15 cellular contexts compared by ENCODE assay signal in the genomic region with DNA sequence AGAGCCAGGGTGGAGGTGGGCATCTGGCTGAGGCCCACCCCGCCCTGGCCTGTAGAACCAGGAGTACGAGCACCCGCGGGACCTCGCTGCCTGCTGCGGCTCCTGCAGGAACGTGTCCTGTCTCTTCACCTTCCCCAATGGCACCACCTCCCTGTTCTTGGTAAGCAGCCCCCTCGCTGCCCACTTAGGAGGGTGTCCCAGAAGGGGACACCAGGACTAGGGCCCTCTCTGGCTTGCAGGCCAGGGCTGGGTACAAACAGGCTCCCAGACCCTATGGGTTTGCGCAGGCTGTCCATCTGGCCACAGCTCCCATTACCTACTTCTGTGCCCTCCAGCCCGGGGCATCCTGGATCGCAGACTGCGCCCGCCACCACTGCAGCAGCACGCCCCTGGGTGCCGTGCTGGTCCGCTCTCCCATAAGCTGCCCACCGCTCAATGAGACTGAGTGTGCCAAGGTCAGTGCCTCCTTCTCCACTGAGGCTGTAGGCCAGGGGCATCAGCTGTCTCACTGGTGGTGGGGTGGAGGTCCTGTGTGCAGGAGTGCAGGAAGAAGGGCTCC.
A peak's percentile ranks its signal among the peaks of the same experiment; 100 is the strongest.
DNase-seq lines count a peak whose midpoint lies in the region; TF ChIP-seq lines count a peak whose summit lies in the region.
"Had no signal": no experiment of that assay in that cellular context is flagged by ENCODE, and none has a peak within 500 bp of the region (broad histone marks: within the 10 kb centered on the region; RNA-seq: fewer than 3 reads in every experiment).

No MANE protein-coding gene starts in this region.

- H4K20me1 ChIP-seq in BLaER1, result no peaks in the 10 kb centered on the region
- H4K20me1 ChIP-seq in osteoblast (ENCODE audit: insufficient read depth, low read length), result no peaks in the 10 kb centered on the region

- H3K27ac Mint-ChIP-seq in activated T-helper 1 cell treated with anti-CD3 and anti-CD28 coated beads, Interleukin-12 subunit alpha, Interleukin-12 subunit beta, Interleukin-2, Interleukin-4 antibody, amounts not matched to agents 30 ng/mL and 10 ng/mL and 1 ng/mL, durations not matched to agents 14 hours and 24 hours and 36 hours, result no peak overlapping the region
- no peak overlapping the region for H3K27ac Mint-ChIP-seq in Caco-2 (ENCODE audit: unreplicated experiment)
- H3K27ac Mint-ChIP-seq: B cell; CD4-positive, CD25-positive, alpha-beta regulatory T cell; GM23338; H9 had no signal

- H3K27ac ChIP-seq in BLaER1 (no peak overlapping the region), osteoblast (ENCODE audit: low read depth, low read length) (no peak overlapping the region)

- BruUV-seq in Caco-2 (replicated peaks; lab: Mats Ljungman, UMichigan), result no TSS peak

- no peak overlapping the region for H3K4me3 Mint-ChIP-seq in activated T-helper 1 cell treated with anti-CD3 and anti-CD28 coated beads, Interleukin-12 subunit alpha, Interleukin-12 subunit beta, Interleukin-2, Interleukin-4 antibody, amounts not matched to agents 30 ng/mL and 10 ng/mL and 1 ng/mL, durations not matched to agents 14 hours and 24 hours and 36 hours
- no peak overlapping the region for H3K4me3 Mint-ChIP-seq in Caco-2 (ENCODE audit: unreplicated experiment)
- H3K4me3 Mint-ChIP-seq: B cell; CD4-positive, CD25-positive, alpha-beta regulatory T cell; GM23338; H9 had no signal

- H3K4me1 Mint-ChIP-seq in activated T-helper 1 cell treated with anti-CD3 and anti-CD28 coated beads, Interleukin-12 subunit alpha, Interleukin-12 subunit beta, Interleukin-2, Interleukin-4 antibody, amounts not matched to agents 30 ng/mL and 10 ng/mL and 1 ng/mL, durations not matched to agents 14 hours and 24 hours and 36 hours (ENCODE audit: low read depth), result no peaks in the 10 kb centered on the region
- H3K4me1 Mint-ChIP-seq in Caco-2 (ENCODE audit: low read depth, unreplicated experiment), result no peaks in the 10 kb centered on the region
- H3K4me1 Mint-ChIP-seq: B cell; CD4-positive, CD25-positive, alpha-beta regulatory T cell had no signal

- H3K79me2 ChIP-seq in osteoblast (ENCODE audit: insufficient read depth, low read length), result no peaks in the 10 kb centered on the region

- POLR2A ChIA-PET in GM10248 (lab: Yijun Ruan, JAX), result no interaction called here
- POLR2A ChIA-PET in Caco-2 (lab: Charles Lee), result no interaction called here

- no peaks in the 10 kb centered on the region for H3K36me3 Mint-ChIP-seq in activated T-helper 1 cell treated with anti-CD3 and anti-CD28 coated beads, Interleukin-12 subunit alpha, Interleukin-12 subunit beta, Interleukin-2, Interleukin-4 antibody, amounts not matched to agents 30 ng/mL and 10 ng/mL and 1 ng/mL, durations not matched to agents 14 hours and 24 hours and 36 hours (ENCODE audit: low read depth)
- no peaks in the 10 kb centered on the region for H3K36me3 Mint-ChIP-seq in Caco-2 (ENCODE audit: insufficient read depth, unreplicated experiment)
- H3K36me3 Mint-ChIP-seq: CD4-positive, CD25-positive, alpha-beta regulatory T cell had no signal

- H3K27me3 ChIP-seq in BLaER1 (no peaks in the 10 kb centered on the region), H7 (ENCODE audit: control insufficient read depth, insufficient read depth, low read length) (no peaks in the 10 kb centered on the region), osteoblast (ENCODE audit: insufficient read depth, low read length) (no peaks in the 10 kb centered on the region), Caco-2 (replicated peaks; ENCODE audit: control insufficient read depth, insufficient read depth, low read length) (no peaks in the 10 kb centered on the region)

- H3K9me3 Mint-ChIP-seq in activated T-helper 1 cell treated with anti-CD3 and anti-CD28 coated beads, Interleukin-12 subunit alpha, Interleukin-12 subunit beta, Interleukin-2, Interleukin-4 antibody, amounts not matched to agents 30 ng/mL and 10 ng/mL and 1 ng/mL, durations not matched to agents 14 hours and 24 hours and 36 hours, result no peaks in the 10 kb centered on the region
- no peaks in the 10 kb centered on the region for H3K9me3 Mint-ChIP-seq in Caco-2 (ENCODE audit: unreplicated experiment)
- H3K9me3 Mint-ChIP-seq: GM23338, H9 had no signal

- TF ChIP-seq CTCF in GM10248 (IDR thresholded peaks at IDR 0.05; ENCODE audit: control extremely low read depth, extremely low read depth, low read depth, missing control alignments), result no peak
- no peak for TF ChIP-seq CTCF in osteoblast (IDR thresholded peaks at IDR 0.05; ENCODE audit: extremely low read depth, low read depth, low read length)
- no peak for TF ChIP-seq CTCF in Caco-2 (IDR thresholded peaks at IDR 0.05; ENCODE audit: insufficient read depth in 1 of 2, low read depth in 1 of 2, low read length in 1 of 2, severe bottlenecking in 1 of 2, unreplicated experiment in 1 of 2)

- H3K9me3 ChIP-seq in BLaER1, result peaks cover 4% of the 10 kb centered on the region; the same call in 1 of the 2 replicates
- no peaks in the 10 kb centered on the region for H3K9me3 ChIP-seq in osteoblast (ENCODE audit: low read depth, low read length)
- no peaks in the 10 kb centered on the region for H3K9me3 ChIP-seq in Caco-2

- DNase-seq in GM10248 (ENCODE audit: extremely low spot score) (peak; percentile 6), H7 (peak; percentile 20), osteoblast (ENCODE audit: insufficient read length, low spot score, missing footprints) (peak; percentile 59), Caco-2 (no peak), mucosa of gallbladder (ENCODE audit: low spot score) (no peak)
- no peak for DNase-seq in activated T-helper 1 cell treated with anti-CD3 and anti-CD28 coated beads, Interleukin-12 subunit alpha, Interleukin-12 subunit beta, Interleukin-2, Interleukin-4 antibody, amounts not matched to agents 30 ng/mL and 10 ng/mL and 1 ng/mL, durations not matched to agents 14 hours and 24 hours and 36 hours (ENCODE audit: low spot score)
- DNase-seq: C1 segment of cervical spinal cord; CD4-positive, CD25-positive, alpha-beta regulatory T cell; DMS79 treated with DMSO at 0.1 percent for 48 hours; GF-D8; H9; KG1 had no signal

- no peaks in the 10 kb centered on the region for H3K27me3 Mint-ChIP-seq in activated T-helper 1 cell treated with anti-CD3 and anti-CD28 coated beads, Interleukin-12 subunit alpha, Interleukin-12 subunit beta, Interleukin-2, Interleukin-4 antibody, amounts not matched to agents 30 ng/mL and 10 ng/mL and 1 ng/mL, durations not matched to agents 14 hours and 24 hours and 36 hours (ENCODE audit: insufficient read depth)
- H3K27me3 Mint-ChIP-seq in Caco-2 (ENCODE audit: insufficient read depth, unreplicated experiment), result peaks cover 13% of the 10 kb centered on the region
- H3K27me3 Mint-ChIP-seq: CD4-positive, CD25-positive, alpha-beta regulatory T cell had no signal

- no peak overlapping the region for H3K9ac ChIP-seq in BLaER1

- CTCF ChIA-PET in GM10248 (lab: Yijun Ruan, JAX), result no interaction called here
- CTCF ChIA-PET in Caco-2 (lab: Charles Lee), result no interaction called here

- H3K36me3 ChIP-seq in BLaER1 (no peaks in the 10 kb centered on the region), H7 (replicated peaks; ENCODE audit: control insufficient read depth, insufficient read depth, low read length) (no peaks in the 10 kb centered on the region), osteoblast (ENCODE audit: insufficient read depth, low read length) (no peaks in the 10 kb centered on the region), Caco-2 (ENCODE audit: control insufficient read depth, insufficient read depth, low read length) (no peaks in the 10 kb centered on the region)

- H3K4me2 ChIP-seq in BLaER1 (peak overlapping the region; percentile 22; the same call in 1 of the 2 replicates), osteoblast (ENCODE audit: insufficient read depth, low read length) (no peak overlapping the region)
- H3K4me2 ChIP-seq: GM23338 had no signal

- H3K4me1 ChIP-seq in BLaER1 (peaks cover 28% of the 10 kb centered on the region), osteoblast (ENCODE audit: insufficient read depth, low read length) (no peaks in the 10 kb centered on the region), Caco-2 (no peaks in the 10 kb centered on the region)

- H2AFZ ChIP-seq in osteoblast (ENCODE audit: low read length), result no peak overlapping the region
- H2AFZ ChIP-seq: GM23338 had no signal

- intact Hi-C loops in activated T-helper 1 cell treated with anti-CD3 and anti-CD28 coated beads, Interleukin-12 subunit alpha, Interleukin-12 subunit beta, Interleukin-2, Interleukin-4 antibody, amounts not matched to agents 30 ng/mL and 10 ng/mL and 1 ng/mL, durations not matched to agents 14 hours and 24 hours and 36 hours (cut with micrococcal nuclease), result no loop called here
- intact Hi-C loops in Caco-2 (cut with micrococcal nuclease; ENCODE audit: unreplicated experiment), result no loop called here

- H3K4me3 ChIP-seq in BLaER1 (no peak overlapping the region), H7 (ENCODE audit: insufficient read depth, low read depth, low read length) (no peak overlapping the region), osteoblast (ENCODE audit: insufficient read depth, low read length) (no peak overlapping the region), Caco-2 (ENCODE audit: low read depth, low read length) (no peak overlapping the region)
- H3K4me3 ChIP-seq: GM23338 had no signal

Comparison
In these comparisons a context has a peak if more than half of its experiments do, and no peak if none do; other contexts are left out.
1. DNase-seq: peak in GM10248 (single experiment), H7 (single experiment) and osteoblast (single experiment); none in activated T-helper 1 cell treated with anti-CD3 and anti-CD28 coated beads, Interleukin-12 subunit alpha, Interleukin-12 subunit beta, Interleukin-2, Interleukin-4 antibody, amounts not matched to agents 30 ng/mL and 10 ng/mL and 1 ng/mL, durations not matched to agents 14 hours and 24 hours and 36 hours (single experiment), Caco-2 (0 of 2) and mucosa of gallbladder (single experiment).